Comparison of ENCODE assay signal across 18 cellular contexts in the genomic region with DNA sequence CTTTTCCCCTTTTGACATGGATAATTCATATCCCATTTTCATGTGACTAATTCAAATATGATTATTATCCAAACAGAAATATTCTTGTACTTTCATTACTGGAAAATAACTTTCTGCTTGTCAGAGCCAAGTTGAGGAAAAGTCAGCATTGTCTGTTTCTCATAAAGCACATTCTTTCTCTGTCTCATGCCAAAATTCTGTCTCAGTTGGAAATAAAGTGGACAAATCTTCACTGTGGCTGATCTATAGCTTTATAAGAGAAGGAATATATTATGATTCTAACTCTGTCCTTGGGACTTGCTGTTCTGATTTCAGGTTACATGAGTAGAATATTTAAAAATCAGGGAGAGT. TPM values are rescaled to one million over a fixed set of nuclear protein-coding genes. Genes with fewer than 3 reads are reported as not detected.
DNase-seq lines count a peak whose midpoint lies in the region; ATAC-seq, FAIRE-seq and TF ChIP-seq lines count a peak whose summit lies in the region.
"Had no signal": no experiment of that assay in that cellular context is flagged by ENCODE, and none has a peak within 500 bp of the region (broad histone marks: within the 10 kb centered on the region; RNA-seq: fewer than 3 reads in every experiment).

No MANE protein-coding gene starts in this region.

- no peak overlapping the region for H3K18ac ChIP-seq in mesenchymal stem cell (ENCODE audit: low read depth in 1 of 2, low read length in 2 of 2)

- no peak overlapping the region for H2BK15ac ChIP-seq in mesenchymal stem cell (ENCODE audit: low read depth, poor library complexity, severe bottlenecking)

- no peak for TF ChIP-seq CTCF in astrocyte (IDR thresholded peaks at IDR 0.05; ENCODE audit: insufficient read depth, low read depth, low read length)

- H3K9me3 Mint-ChIP-seq in astrocyte (ENCODE audit: unreplicated experiment): no peaks in the 10 kb centered on the region
- peaks cover 5% of the 10 kb centered on the region for H3K9me3 Mint-ChIP-seq in activated CD4-positive, alpha-beta T cell treated with anti-CD3 and anti-CD28 coated beads for 36 hours (ENCODE audit: low read depth)
- no peaks in the 10 kb centered on the region for H3K9me3 Mint-ChIP-seq in activated CD4-positive, alpha-beta memory T cell treated with anti-CD3 and anti-CD28 coated beads, Interleukin-2, amount 10 ng/mL, durations not matched to agents 7 days and 5 days

- no peaks in the 10 kb centered on the region for H3K79me2 ChIP-seq in astrocyte (ENCODE audit: insufficient read depth, low read length)

- CTCF ChIA-PET in activated CD4-positive, alpha-beta T cell treated with anti-CD3 and anti-CD28 coated beads for 36 hours (lab: Charles Lee): no interaction called here
- CTCF ChIA-PET in activated CD4-positive, alpha-beta memory T cell treated with anti-CD3 and anti-CD28 coated beads, Interleukin-2, amount 10 ng/mL, durations not matched to agents 7 days and 5 days (lab: Charles Lee): no interaction called here

- intact Hi-C loops in activated CD4-positive, alpha-beta T cell treated with anti-CD3 and anti-CD28 coated beads for 36 hours (cut with DNase I, micrococcal nuclease): no loop called here

- no peaks in the 10 kb centered on the region for H3K79me1 ChIP-seq in mesenchymal stem cell (replicated peaks; ENCODE audit: low read length, poor library complexity, severe bottlenecking)

- no peak overlapping the region for H2BK5ac ChIP-seq in mesenchymal stem cell (ENCODE audit: low read depth, low read length, poor library complexity, severe bottlenecking)

- POLR2A ChIA-PET in activated CD4-positive, alpha-beta T cell treated with anti-CD3 and anti-CD28 coated beads for 36 hours (lab: Charles Lee): no interaction called here
- POLR2A ChIA-PET in activated CD4-positive, alpha-beta memory T cell treated with anti-CD3 and anti-CD28 coated beads, Interleukin-2, amount 10 ng/mL, durations not matched to agents 7 days and 5 days (lab: Charles Lee): no interaction called here

- no peak overlapping the region for H3K4me3 Mint-ChIP-seq in astrocyte (ENCODE audit: unreplicated experiment)
- no peak overlapping the region for H3K4me3 Mint-ChIP-seq in activated CD4-positive, alpha-beta T cell treated with anti-CD3 and anti-CD28 coated beads for 36 hours
- H3K4me3 Mint-ChIP-seq in activated CD4-positive, alpha-beta memory T cell treated with anti-CD3 and anti-CD28 coated beads, Interleukin-2, amount 10 ng/mL, durations not matched to agents 7 days and 5 days: no peak overlapping the region

- H3K27me3 ChIP-seq in astrocyte (ENCODE audit: insufficient read depth, low read length) (no peaks in the 10 kb centered on the region), mesenchymal stem cell (ENCODE audit: control insufficient read depth in 1 of 2, insufficient read depth in 1 of 2, low read length in 2 of 2) (no peaks in the 10 kb centered on the region)
- H3K27me3 ChIP-seq: SJSA1 had no signal

- no peak overlapping the region for H2AK5ac ChIP-seq in mesenchymal stem cell (ENCODE audit: low read length, severe bottlenecking)

- H3K4me3 ChIP-seq in astrocyte (ENCODE audit: insufficient read depth, low read depth, low read length): no peak overlapping the region
- peak overlapping the region in 1 of 2 experiments; percentile 54 for H3K4me3 ChIP-seq in mesenchymal stem cell (ENCODE audit: insufficient read depth in 1 of 2, low read depth in 1 of 2, low read length in 2 of 2)
- H3K4me3 ChIP-seq: SJSA1 had no signal

- no peak overlapping the region for H3K23ac ChIP-seq in mesenchymal stem cell (ENCODE audit: low read length in 2 of 2)

- no peak overlapping the region for H3K4me2 ChIP-seq in astrocyte (ENCODE audit: low read length)
- H3K4me2 ChIP-seq in mesenchymal stem cell (ENCODE audit: low read length, poor library complexity, severe bottlenecking): no peak overlapping the region

- no peak overlapping the region for H3K14ac ChIP-seq in mesenchymal stem cell (ENCODE audit: low read length in 2 of 2)

- H3K36me3 ChIP-seq in astrocyte (ENCODE audit: insufficient read depth, low read length): no peaks in the 10 kb centered on the region
- H3K36me3 ChIP-seq in mesenchymal stem cell (ENCODE audit: control insufficient read depth in 1 of 2, insufficient read depth in 2 of 2, low read depth in 1 of 2, low read length in 2 of 2): no peaks in the 10 kb centered on the region
- H3K36me3 ChIP-seq: SJSA1 had no signal

- no peaks in the 10 kb centered on the region for H3K36me3 Mint-ChIP-seq in astrocyte (ENCODE audit: low read depth, unreplicated experiment)
- H3K36me3 Mint-ChIP-seq in activated CD4-positive, alpha-beta T cell treated with anti-CD3 and anti-CD28 coated beads for 36 hours (ENCODE audit: low read depth): no peaks in the 10 kb centered on the region
- no peaks in the 10 kb centered on the region for H3K36me3 Mint-ChIP-seq in activated CD4-positive, alpha-beta memory T cell treated with anti-CD3 and anti-CD28 coated beads, Interleukin-2, amount 10 ng/mL, durations not matched to agents 7 days and 5 days (ENCODE audit: low read depth)

- no peak overlapping the region for H2BK12ac ChIP-seq in mesenchymal stem cell (ENCODE audit: low read length in 2 of 2)

- FAIRE-seq in astrocyte (lab: Jason Lieb, UNC): no peak
- FAIRE-seq: HepG2 had no signal

- H2BK120ac ChIP-seq in mesenchymal stem cell (ENCODE audit: low read depth, low read length): no peak overlapping the region

- no peaks in the 10 kb centered on the region for H3K4me1 ChIP-seq in astrocyte (ENCODE audit: insufficient read depth, low read length)
- H3K4me1 ChIP-seq in mesenchymal stem cell (ENCODE audit: control insufficient read depth, insufficient read depth, low read depth, low read length): no peaks in the 10 kb centered on the region
- H3K4me1 ChIP-seq: SJSA1 had no signal

- H3K27ac ChIP-seq in astrocyte (ENCODE audit: low read depth, low read length): no peak overlapping the region
- H3K27ac ChIP-seq in mesenchymal stem cell (ENCODE audit: low read length, poor library complexity, severe bottlenecking): no peak overlapping the region
- H3K27ac ChIP-seq: SJSA1 had no signal

- H2AFZ ChIP-seq in astrocyte (ENCODE audit: low read depth, low read length) (no peak overlapping the region), mesenchymal stem cell (ENCODE audit: low read depth, low read length) (no peak overlapping the region)

- H4K8ac ChIP-seq in mesenchymal stem cell (ENCODE audit: low read length): no peak overlapping the region

- H4K91ac ChIP-seq in mesenchymal stem cell (ENCODE audit: low read length): no peak overlapping the region

- H3K27me3 Mint-ChIP-seq in astrocyte (ENCODE audit: low read depth, unreplicated experiment): no peaks in the 10 kb centered on the region
- H3K27me3 Mint-ChIP-seq in activated CD4-positive, alpha-beta T cell treated with anti-CD3 and anti-CD28 coated beads for 36 hours: peaks cover 6% of the 10 kb centered on the region
- H3K27me3 Mint-ChIP-seq in activated CD4-positive, alpha-beta memory T cell treated with anti-CD3 and anti-CD28 coated beads, Interleukin-2, amount 10 ng/mL, durations not matched to agents 7 days and 5 days: no peaks in the 10 kb centered on the region

- no peak overlapping the region for H3K4ac ChIP-seq in mesenchymal stem cell (ENCODE audit: low read depth in 1 of 2, low read length in 2 of 2)

- H4K20me1 ChIP-seq in astrocyte (ENCODE audit: insufficient read depth, low read length): no peaks in the 10 kb centered on the region

- ATAC-seq in activated CD4-positive, alpha-beta T cell treated with anti-CD3 and anti-CD28 coated beads for 36 hours: no peak
- ATAC-seq: HepG2 had no signal

- no peak overlapping the region for H3K27ac Mint-ChIP-seq in astrocyte (ENCODE audit: unreplicated experiment)
- no peak overlapping the region for H3K27ac Mint-ChIP-seq in activated CD4-positive, alpha-beta T cell treated with anti-CD3 and anti-CD28 coated beads for 36 hours
- H3K27ac Mint-ChIP-seq in activated CD4-positive, alpha-beta memory T cell treated with anti-CD3 and anti-CD28 coated beads, Interleukin-2, amount 10 ng/mL, durations not matched to agents 7 days and 5 days: no peak overlapping the region

- peaks cover 12% of the 10 kb centered on the region for H3K4me1 Mint-ChIP-seq in astrocyte (ENCODE audit: low read depth, unreplicated experiment)
- no peaks in the 10 kb centered on the region for H3K4me1 Mint-ChIP-seq in activated CD4-positive, alpha-beta T cell treated with anti-CD3 and anti-CD28 coated beads for 36 hours
- H3K4me1 Mint-ChIP-seq in activated CD4-positive, alpha-beta memory T cell treated with anti-CD3 and anti-CD28 coated beads, Interleukin-2, amount 10 ng/mL, durations not matched to agents 7 days and 5 days: no peaks in the 10 kb centered on the region

- H3K9me3 ChIP-seq in astrocyte (ENCODE audit: insufficient read depth, low read depth, low read length) (no peaks in the 10 kb centered on the region), mesenchymal stem cell (ENCODE audit: control insufficient read depth, low read length) (peaks cover 5% of the 10 kb centered on the region)
- H3K9me3 ChIP-seq: SJSA1 had no signal

- no peak overlapping the region for H3K9ac ChIP-seq in astrocyte (ENCODE audit: low read length)
- peak overlapping the region; percentile 47 for H3K9ac ChIP-seq in mesenchymal stem cell (ENCODE audit: low read length)

- DNase-seq in astrocyte (ENCODE audit: low read depth) (peak; percentile 30), fibroblast of gingiva (ENCODE audit: low read depth) (peak; percentile 71), mesenchymal stem cell (no peak), NCI-H146 (lab: John Stamatoyannopoulos, UW) (no peak), NCI-H2029 treated with DMSO at 0.1 percent for 48 hours (lab: John Stamatoyannopoulos, UW) (no peak)
- no peak for DNase-seq in activated CD4-positive, alpha-beta T cell treated with anti-CD3 and anti-CD28 coated beads for 36 hours
- no peak for DNase-seq in activated CD4-positive, alpha-beta memory T cell treated with anti-CD3 and anti-CD28 coated beads, Interleukin-2, amount 10 ng/mL, durations not matched to agents 7 days and 5 days
- DNase-seq: ACHN, C1 segment of cervical spinal cord, DMS79, H7, KBM-7, NCI-H1105, NCI-H1694 treated with DMSO at 0.1 percent for 48 hours, NCI-H226, NCI-H526 had no signal

RNA-seq across cellular contexts. Expression of gene PRICKLE1, which starts 22.7 kb away (rescaled TPM):
- 34.9 and 39.5 TPM in 2 replicates for total RNA-seq in astrocyte
- 1.5 TPM for polyA plus RNA-seq in mesenchymal stem cell (2013, experiment 1 of 2)
- 1.5 TPM for polyA plus RNA-seq in mesenchymal stem cell (2013, experiment 2 of 2)
- total RNA-seq in activated CD4-positive, alpha-beta T cell treated with anti-CD3 and anti-CD28 coated beads for 36 hours: under 1 TPM; 0.21 to 0.30 TPM
- under 1 TPM; 0.10 to 0.30 TPM for total RNA-seq in activated CD4-positive, alpha-beta memory T cell treated with anti-CD3 and anti-CD28 coated beads, Interleukin-2, amount 10 ng/mL, durations not matched to agents 7 days and 5 days
- total RNA-seq: HepG2 had no signal
- polyA plus RNA-seq: HepG2 had no signal

Comparison
In these comparisons a context has a peak if more than half of its experiments do, and no peak if none do; other contexts are left out.
1. DNase-seq: peak in astrocyte (single experiment) and fibroblast of gingiva (single experiment); none in mesenchymal stem cell (single experiment), NCI-H146 (single experiment), activated CD4-positive, alpha-beta T cell treated with anti-CD3 and anti-CD28 coated beads for 36 hours (single experiment), activated CD4-positive, alpha-beta memory T cell treated with anti-CD3 and anti-CD28 coated beads, Interleukin-2, amount 10 ng/mL, durations not matched to agents 7 days and 5 days (single experiment) and NCI-H2029 treated with DMSO at 0.1 percent for 48 hours (single experiment).
2. RNA of gene PRICKLE1, which starts 22.7 kb away (total RNA-seq): 34.9 to 39.5 TPM in astrocyte; 0.10 to 0.30 TPM in activated CD4-positive, alpha-beta memory T cell treated with anti-CD3 and anti-CD28 coated beads, Interleukin-2, amount 10 ng/mL, durations not matched to agents 7 days and 5 days and 0.21 to 0.30 TPM in activated CD4-positive, alpha-beta T cell treated with anti-CD3 and anti-CD28 coated beads for 36 hours; every median in the first group is over 10 times any median in the second.